1 cellular context compared by ENCODE assay signal in the genomic region with DNA sequence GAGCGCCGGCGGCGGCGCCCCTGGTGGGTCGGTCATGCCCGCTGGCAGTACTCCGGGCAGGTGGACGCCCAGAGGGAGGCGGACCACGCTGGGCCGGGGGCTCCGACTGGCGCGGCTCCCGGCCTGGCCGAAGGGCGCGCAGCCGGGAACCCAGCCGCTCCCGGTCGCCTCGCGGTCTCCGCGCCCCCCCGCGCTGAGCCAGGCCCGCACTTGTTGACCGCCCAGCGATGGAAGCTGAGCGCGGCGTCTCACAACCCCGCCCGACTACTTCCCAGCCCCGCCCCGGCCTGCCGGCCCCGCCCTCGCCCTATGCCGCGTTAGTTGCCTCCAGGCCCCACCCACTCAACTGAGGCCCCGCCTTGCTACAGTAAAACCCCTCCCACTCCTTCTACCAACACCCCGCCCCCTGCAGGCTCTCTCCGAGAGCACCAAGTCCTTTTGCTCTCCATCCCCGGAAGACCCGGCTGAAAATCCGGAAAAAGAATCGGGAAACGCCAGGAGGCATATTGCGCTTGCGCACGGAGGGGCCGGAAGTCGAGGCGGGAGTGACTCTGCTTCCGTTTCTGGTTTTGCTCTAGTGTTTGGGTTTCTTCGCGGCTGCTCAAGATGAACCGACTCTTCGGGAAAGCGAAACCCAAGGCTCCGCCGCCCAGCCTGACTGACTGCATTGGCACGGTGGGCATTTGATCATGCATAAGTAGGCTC.
TF ChIP-seq lines count a peak whose summit lies in the region.

A gene (minus strand): TSS at position 236 of the 705 bp plus-strand sequence.
A gene (plus strand): TSS at position 577 of the 705 bp plus-strand sequence. CDS start 30 bp downstream, at position 607.

TF ChIP-seq in K562, 482 proteins besides CTCF, POLR2A, EP300 and RAD21 (continued from another document and continues in another):
- TF ChIP-seq, protein P1, sequence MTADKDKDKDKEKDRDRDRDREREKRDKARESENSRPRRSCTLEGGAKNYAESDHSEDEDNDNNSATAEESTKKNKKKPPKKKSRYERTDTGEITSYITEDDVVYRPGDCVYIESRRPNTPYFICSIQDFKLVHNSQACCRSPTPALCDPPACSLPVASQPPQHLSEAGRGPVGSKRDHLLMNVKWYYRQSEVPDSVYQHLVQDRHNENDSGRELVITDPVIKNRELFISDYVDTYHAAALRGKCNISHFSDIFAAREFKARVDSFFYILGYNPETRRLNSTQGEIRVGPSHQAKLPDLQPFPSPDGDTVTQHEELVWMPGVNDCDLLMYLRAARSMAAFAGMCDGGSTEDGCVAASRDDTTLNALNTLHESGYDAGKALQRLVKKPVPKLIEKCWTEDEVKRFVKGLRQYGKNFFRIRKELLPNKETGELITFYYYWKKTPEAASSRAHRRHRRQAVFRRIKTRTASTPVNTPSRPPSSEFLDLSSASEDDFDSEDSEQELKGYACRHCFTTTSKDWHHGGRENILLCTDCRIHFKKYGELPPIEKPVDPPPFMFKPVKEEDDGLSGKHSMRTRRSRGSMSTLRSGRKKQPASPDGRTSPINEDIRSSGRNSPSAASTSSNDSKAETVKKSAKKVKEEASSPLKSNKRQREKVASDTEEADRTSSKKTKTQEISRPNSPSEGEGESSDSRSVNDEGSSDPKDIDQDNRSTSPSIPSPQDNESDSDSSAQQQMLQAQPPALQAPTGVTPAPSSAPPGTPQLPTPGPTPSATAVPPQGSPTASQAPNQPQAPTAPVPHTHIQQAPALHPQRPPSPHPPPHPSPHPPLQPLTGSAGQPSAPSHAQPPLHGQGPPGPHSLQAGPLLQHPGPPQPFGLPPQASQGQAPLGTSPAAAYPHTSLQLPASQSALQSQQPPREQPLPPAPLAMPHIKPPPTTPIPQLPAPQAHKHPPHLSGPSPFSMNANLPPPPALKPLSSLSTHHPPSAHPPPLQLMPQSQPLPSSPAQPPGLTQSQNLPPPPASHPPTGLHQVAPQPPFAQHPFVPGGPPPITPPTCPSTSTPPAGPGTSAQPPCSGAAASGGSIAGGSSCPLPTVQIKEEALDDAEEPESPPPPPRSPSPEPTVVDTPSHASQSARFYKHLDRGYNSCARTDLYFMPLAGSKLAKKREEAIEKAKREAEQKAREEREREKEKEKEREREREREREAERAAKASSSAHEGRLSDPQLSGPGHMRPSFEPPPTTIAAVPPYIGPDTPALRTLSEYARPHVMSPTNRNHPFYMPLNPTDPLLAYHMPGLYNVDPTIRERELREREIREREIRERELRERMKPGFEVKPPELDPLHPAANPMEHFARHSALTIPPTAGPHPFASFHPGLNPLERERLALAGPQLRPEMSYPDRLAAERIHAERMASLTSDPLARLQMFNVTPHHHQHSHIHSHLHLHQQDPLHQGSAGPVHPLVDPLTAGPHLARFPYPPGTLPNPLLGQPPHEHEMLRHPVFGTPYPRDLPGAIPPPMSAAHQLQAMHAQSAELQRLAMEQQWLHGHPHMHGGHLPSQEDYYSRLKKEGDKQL (CRISPR knock-in tag; IDR thresholded peaks at IDR 0.05; ENCODE audit: borderline replicate concordance): no peak
- TF ChIP-seq SRF (CRISPR knock-in tag; IDR thresholded peaks at IDR 0.05) (no peak), ZNF57 (CRISPR knock-in tag; IDR thresholded peaks at IDR 0.05) (no peak), XRCC4 (IDR thresholded peaks at IDR 0.05; ENCODE audit: extremely low read depth, insufficient read depth, insufficient read length) (no peak), MAFG (tag; conservative IDR thresholded peaks at IDR 0.05) (no peak), GATAD2B (IDR thresholded peaks at IDR 0.05; ENCODE audit: borderline replicate concordance) (no peak), ZNF212 (CRISPR knock-in tag; IDR thresholded peaks at IDR 0.05) (no peak), HNRNPK (IDR thresholded peaks at IDR 0.05; ENCODE audit: low read depth, low read length, poor library complexity, severe bottlenecking) (no peak)
- TF ChIP-seq, protein P2, sequence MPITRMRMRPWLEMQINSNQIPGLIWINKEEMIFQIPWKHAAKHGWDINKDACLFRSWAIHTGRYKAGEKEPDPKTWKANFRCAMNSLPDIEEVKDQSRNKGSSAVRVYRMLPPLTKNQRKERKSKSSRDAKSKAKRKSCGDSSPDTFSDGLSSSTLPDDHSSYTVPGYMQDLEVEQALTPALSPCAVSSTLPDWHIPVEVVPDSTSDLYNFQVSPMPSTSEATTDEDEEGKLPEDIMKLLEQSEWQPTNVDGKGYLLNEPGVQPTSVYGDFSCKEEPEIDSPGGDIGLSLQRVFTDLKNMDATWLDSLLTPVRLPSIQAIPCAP (CRISPR knock-in tag; IDR thresholded peaks at IDR 0.05; ENCODE audit: borderline replicate concordance): no peak
- TF ChIP-seq, protein P3, sequence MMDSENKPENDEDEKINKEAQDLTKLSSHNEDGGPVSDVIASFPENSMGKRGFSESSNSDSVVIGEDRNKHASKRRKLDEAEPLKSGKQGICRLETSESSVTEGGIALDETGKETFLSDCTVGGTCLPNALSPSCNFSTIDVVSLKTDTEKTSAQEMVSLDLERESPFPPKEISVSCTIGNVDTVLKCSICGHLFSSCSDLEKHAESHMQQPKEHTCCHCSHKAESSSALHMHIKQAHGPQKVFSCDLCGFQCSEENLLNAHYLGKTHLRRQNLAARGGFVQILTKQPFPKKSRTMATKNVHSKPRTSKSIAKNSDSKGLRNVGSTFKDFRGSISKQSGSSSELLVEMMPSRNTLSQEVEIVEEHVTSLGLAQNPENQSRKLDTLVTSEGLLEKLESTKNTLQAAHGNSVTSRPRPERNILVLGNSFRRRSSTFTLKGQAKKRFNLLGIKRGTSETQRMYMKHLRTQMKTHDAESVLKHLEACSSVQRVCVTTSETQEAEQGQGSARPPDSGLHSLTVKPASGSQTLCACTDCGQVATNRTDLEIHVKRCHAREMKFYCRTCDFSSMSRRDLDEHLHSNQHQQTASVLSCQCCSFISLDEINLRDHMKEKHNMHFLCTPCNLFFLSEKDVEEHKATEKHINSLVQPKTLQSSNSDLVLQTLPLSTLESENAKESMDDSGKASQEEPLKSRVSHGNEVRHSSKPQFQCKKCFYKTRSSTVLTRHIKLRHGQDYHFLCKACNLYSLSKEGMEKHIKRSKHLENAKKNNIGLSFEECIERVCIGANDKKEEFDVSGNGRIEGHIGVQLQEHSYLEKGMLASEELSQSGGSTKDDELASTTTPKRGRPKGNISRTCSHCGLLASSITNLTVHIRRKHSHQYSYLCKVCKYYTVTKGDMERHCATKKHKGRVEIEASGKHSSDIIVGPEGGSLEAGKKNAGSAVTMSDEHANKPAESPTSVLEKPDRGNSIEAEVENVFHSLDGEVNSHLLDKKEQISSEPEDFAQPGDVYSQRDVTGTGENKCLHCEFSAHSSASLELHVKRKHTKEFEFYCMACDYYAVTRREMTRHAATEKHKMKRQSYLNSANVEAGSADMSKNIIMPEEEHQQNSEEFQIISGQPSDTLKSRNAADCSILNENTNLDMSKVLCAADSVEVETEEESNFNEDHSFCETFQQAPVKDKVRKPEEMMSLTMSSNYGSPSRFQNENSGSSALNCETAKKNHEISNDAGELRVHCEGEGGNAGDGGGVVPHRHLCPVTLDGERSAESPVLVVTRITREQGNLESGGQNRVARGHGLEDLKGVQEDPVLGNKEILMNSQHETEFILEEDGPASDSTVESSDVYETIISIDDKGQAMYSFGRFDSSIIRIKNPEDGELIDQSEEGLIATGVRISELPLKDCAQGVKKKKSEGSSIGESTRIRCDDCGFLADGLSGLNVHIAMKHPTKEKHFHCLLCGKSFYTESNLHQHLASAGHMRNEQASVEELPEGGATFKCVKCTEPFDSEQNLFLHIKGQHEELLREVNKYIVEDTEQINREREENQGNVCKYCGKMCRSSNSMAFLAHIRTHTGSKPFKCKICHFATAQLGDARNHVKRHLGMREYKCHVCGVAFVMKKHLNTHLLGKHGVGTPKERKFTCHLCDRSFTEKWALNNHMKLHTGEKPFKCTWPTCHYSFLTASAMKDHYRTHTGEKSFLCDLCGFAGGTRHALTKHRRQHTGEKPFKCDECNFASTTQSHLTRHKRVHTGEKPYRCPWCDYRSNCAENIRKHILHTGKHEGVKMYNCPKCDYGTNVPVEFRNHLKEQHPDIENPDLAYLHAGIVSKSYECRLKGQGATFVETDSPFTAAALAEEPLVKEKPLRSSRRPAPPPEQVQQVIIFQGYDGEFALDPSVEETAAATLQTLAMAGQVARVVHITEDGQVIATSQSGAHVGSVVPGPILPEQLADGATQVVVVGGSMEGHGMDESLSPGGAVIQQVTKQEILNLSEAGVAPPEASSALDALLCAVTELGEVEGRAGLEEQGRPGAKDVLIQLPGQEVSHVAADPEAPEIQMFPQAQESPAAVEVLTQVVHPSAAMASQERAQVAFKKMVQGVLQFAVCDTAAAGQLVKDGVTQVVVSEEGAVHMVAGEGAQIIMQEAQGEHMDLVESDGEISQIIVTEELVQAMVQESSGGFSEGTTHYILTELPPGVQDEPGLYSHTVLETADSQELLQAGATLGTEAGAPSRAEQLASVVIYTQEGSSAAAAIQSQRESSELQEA (IDR thresholded peaks at IDR 0.05; ENCODE audit: low read depth): no peak
- TF ChIP-seq, protein P4, sequence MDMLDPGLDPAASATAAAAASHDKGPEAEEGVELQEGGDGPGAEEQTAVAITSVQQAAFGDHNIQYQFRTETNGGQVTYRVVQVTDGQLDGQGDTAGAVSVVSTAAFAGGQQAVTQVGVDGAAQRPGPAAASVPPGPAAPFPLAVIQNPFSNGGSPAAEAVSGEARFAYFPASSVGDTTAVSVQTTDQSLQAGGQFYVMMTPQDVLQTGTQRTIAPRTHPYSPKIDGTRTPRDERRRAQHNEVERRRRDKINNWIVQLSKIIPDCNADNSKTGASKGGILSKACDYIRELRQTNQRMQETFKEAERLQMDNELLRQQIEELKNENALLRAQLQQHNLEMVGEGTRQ (CRISPR knock-in tag; IDR thresholded peaks at IDR 0.05): no peak
- TF ChIP-seq, protein P5, sequence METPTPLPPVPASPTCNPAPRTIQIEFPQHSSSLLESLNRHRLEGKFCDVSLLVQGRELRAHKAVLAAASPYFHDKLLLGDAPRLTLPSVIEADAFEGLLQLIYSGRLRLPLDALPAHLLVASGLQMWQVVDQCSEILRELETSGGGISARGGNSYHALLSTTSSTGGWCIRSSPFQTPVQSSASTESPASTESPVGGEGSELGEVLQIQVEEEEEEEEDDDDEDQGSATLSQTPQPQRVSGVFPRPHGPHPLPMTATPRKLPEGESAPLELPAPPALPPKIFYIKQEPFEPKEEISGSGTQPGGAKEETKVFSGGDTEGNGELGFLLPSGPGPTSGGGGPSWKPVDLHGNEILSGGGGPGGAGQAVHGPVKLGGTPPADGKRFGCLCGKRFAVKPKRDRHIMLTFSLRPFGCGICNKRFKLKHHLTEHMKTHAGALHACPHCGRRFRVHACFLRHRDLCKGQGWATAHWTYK (CRISPR knock-in tag; IDR thresholded peaks at IDR 0.05): no peak
- TF ChIP-seq, protein P6, sequence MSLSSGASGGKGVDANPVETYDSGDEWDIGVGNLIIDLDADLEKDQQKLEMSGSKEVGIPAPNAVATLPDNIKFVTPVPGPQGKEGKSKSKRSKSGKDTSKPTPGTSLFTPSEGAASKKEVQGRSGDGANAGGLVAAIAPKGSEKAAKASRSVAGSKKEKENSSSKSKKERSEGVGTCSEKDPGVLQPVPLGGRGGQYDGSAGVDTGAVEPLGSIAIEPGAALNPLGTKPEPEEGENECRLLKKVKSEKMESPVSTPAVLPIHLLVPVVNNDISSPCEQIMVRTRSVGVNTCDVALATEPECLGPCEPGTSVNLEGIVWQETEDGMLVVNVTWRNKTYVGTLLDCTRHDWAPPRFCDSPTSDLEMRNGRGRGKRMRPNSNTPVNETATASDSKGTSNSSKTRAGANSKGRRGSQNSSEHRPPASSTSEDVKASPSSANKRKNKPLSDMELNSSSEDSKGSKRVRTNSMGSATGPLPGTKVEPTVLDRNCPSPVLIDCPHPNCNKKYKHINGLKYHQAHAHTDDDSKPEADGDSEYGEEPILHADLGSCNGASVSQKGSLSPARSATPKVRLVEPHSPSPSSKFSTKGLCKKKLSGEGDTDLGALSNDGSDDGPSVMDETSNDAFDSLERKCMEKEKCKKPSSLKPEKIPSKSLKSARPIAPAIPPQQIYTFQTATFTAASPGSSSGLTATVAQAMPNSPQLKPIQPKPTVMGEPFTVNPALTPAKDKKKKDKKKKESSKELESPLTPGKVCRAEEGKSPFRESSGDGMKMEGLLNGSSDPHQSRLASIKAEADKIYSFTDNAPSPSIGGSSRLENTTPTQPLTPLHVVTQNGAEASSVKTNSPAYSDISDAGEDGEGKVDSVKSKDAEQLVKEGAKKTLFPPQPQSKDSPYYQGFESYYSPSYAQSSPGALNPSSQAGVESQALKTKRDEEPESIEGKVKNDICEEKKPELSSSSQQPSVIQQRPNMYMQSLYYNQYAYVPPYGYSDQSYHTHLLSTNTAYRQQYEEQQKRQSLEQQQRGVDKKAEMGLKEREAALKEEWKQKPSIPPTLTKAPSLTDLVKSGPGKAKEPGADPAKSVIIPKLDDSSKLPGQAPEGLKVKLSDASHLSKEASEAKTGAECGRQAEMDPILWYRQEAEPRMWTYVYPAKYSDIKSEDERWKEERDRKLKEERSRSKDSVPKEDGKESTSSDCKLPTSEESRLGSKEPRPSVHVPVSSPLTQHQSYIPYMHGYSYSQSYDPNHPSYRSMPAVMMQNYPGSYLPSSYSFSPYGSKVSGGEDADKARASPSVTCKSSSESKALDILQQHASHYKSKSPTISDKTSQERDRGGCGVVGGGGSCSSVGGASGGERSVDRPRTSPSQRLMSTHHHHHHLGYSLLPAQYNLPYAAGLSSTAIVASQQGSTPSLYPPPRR (CRISPR knock-in tag; IDR thresholded peaks at IDR 0.05; ENCODE audit: borderline replicate concordance): no peak
- TF ChIP-seq, protein P7, sequence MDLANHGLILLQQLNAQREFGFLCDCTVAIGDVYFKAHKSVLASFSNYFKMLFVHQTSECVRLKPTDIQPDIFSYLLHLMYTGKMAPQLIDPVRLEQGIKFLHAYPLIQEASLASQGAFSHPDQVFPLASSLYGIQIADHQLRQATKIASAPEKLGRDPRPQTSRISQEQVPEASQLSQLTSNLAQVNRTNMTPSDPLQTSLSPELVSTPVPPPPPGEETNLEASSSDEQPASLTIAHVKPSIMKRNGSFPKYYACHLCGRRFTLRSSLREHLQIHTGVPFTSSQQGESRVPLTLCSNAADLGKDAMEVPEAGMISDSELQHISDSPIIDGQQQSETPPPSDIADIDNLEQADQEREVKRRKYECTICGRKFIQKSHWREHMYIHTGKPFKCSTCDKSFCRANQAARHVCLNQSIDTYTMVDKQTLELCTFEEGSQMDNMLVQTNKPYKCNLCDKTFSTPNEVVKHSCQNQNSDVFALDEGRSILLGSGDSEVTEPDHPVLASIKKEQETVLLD (IDR thresholded peaks at IDR 0.05): 0 out of 2 replicates have a peak, but pooled peaks have one; percentile 25
- TF ChIP-seq, protein P8, sequence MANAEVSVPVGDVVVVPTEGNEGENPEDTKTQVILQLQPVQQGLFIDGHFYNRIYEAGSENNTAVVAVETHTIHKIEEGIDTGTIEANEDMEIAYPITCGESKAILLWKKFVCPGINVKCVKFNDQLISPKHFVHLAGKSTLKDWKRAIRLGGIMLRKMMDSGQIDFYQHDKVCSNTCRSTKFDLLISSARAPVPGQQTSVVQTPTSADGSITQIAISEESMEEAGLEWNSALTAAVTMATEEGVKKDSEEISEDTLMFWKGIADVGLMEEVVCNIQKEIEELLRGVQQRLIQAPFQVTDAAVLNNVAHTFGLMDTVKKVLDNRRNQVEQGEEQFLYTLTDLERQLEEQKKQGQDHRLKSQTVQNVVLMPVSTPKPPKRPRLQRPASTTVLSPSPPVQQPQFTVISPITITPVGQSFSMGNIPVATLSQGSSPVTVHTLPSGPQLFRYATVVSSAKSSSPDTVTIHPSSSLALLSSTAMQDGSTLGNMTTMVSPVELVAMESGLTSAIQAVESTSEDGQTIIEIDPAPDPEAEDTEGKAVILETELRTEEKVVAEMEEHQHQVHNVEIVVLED (CRISPR knock-in tag; IDR thresholded peaks at IDR 0.05): no peak
